18 cellular contexts compared by ENCODE assay signal in the genomic region with DNA sequence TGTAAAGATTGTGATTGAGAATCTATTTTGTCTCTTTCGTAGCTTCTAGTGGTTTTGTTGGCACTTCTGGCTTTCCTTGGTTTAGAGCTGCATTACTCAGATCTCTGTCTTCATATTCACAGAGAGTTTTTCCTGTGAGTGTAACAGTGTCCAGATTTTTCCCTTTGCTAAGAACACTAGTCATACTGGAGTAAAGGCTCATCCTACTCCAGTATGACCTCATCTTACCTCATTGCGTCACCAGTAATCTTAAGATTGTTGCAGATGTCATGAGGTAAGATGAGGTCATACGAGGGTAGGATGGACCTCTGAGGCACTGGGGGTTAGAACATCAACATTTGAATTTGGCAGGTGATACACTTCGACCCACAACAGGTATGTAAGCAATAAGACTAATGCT.
"Had no signal": no experiment of that assay in that cellular context is flagged by ENCODE, and none has a peak within 500 bp of the region (broad histone marks: within the 10 kb centered on the region; RNA-seq: fewer than 3 reads in every experiment).

No MANE protein-coding gene starts in this region.

- H3K4me3 ChIP-seq: cardiac muscle cell, colonic mucosa, lung, right atrium auricular region, smooth muscle cell, transverse colon had no signal

- H3K27ac ChIP-seq: cardiac muscle cell, colonic mucosa, foreskin keratinocyte, right atrium auricular region, transverse colon had no signal

- H3K36me3 ChIP-seq: cardiac muscle cell, colonic mucosa, right atrium auricular region, transverse colon had no signal

- FAIRE-seq: astrocyte, endothelial cell of umbilical vein had no signal

- ATAC-seq: activated CD4-positive, CD25-positive, alpha-beta regulatory T cell treated with anti-CD3 and anti-CD28 coated beads, Interleukin-2, amount 50 U/mL, for 24 hours; activated CD8-positive, alpha-beta memory T cell treated with anti-CD3 and anti-CD28 coated beads, Interleukin-2, amount 10 ng/mL, durations not matched to agents 7 days and 5 days; foreskin keratinocyte; left colon; naive thymus-derived CD8-positive, alpha-beta T cell; stimulated activated effector memory CD8-positive, alpha-beta T cell treated with anti-CD3 and anti-CD28 coated beads, Interleukin-12 subunit alpha, Interleukin-12 subunit beta, amount 100 ng/mL, for 72 hours had no signal

- H3K27me3 ChIP-seq: cardiac muscle cell, colonic mucosa, foreskin keratinocyte, right atrium auricular region, transverse colon had no signal

- H3K4me1 ChIP-seq: colonic mucosa, foreskin keratinocyte, right atrium auricular region, transverse colon had no signal

- H3K27me3 Mint-ChIP-seq: activated CD8-positive, alpha-beta memory T cell treated with anti-CD3 and anti-CD28 coated beads, Interleukin-2, amount 10 ng/mL, durations not matched to agents 7 days and 5 days; activated naive CD8-positive, alpha-beta T cell treated with anti-CD3 and anti-CD28 coated beads, Interleukin-2, amount 10 ng/mL, durations not matched to agents 7 days and 5 days; activated T-cell treated with anti-CD3 and anti-CD28 coated beads, Interleukin-2, amount 50 U/mL, for 24 hours; naive thymus-derived CD8-positive, alpha-beta T cell had no signal

- H3K4me2 ChIP-seq: smooth muscle cell had no signal

- H3K4me3 Mint-ChIP-seq: activated CD8-positive, alpha-beta memory T cell treated with anti-CD3 and anti-CD28 coated beads, Interleukin-2, amount 10 ng/mL, durations not matched to agents 7 days and 5 days; activated naive CD8-positive, alpha-beta T cell treated with anti-CD3 and anti-CD28 coated beads, Interleukin-2, amount 10 ng/mL, durations not matched to agents 7 days and 5 days; activated T-cell treated with anti-CD3 and anti-CD28 coated beads, Interleukin-2, amount 50 U/mL, for 24 hours; naive thymus-derived CD8-positive, alpha-beta T cell; stimulated activated effector memory CD8-positive, alpha-beta T cell treated with anti-CD3 and anti-CD28 coated beads, Interleukin-12 subunit alpha, Interleukin-12 subunit beta, amount 100 ng/mL, for 72 hours had no signal

- H3K9me3 ChIP-seq: colonic mucosa, transverse colon had no signal

- H3K4me1 Mint-ChIP-seq: activated CD8-positive, alpha-beta memory T cell treated with anti-CD3 and anti-CD28 coated beads, Interleukin-2, amount 10 ng/mL, durations not matched to agents 7 days and 5 days; activated naive CD8-positive, alpha-beta T cell treated with anti-CD3 and anti-CD28 coated beads, Interleukin-2, amount 10 ng/mL, durations not matched to agents 7 days and 5 days; stimulated activated effector memory CD8-positive, alpha-beta T cell treated with anti-CD3 and anti-CD28 coated beads, Interleukin-12 subunit alpha, Interleukin-12 subunit beta, amount 100 ng/mL, for 72 hours had no signal

- DNase-seq: activated CD4-positive, alpha-beta T cell treated with anti-CD3 and anti-CD28 coated beads, Interleukin-2, amount 50 U/mL, for 48 hours; activated CD8-positive, alpha-beta memory T cell treated with anti-CD3 and anti-CD28 coated beads, Interleukin-2, amount 10 ng/mL, durations not matched to agents 7 days and 5 days; activated naive CD8-positive, alpha-beta T cell treated with anti-CD3 and anti-CD28 coated beads, Interleukin-2, amount 10 ng/mL, durations not matched to agents 7 days and 5 days; activated T-cell treated with anti-CD3 and anti-CD28 coated beads, Interleukin-2, amount 50 U/mL, for 24 hours; colonic mucosa; effector CD4-positive, alpha-beta T cell; left colon; naive thymus-derived CD8-positive, alpha-beta T cell; transverse colon had no signal

- H3K27ac Mint-ChIP-seq: activated CD8-positive, alpha-beta memory T cell treated with anti-CD3 and anti-CD28 coated beads, Interleukin-2, amount 10 ng/mL, durations not matched to agents 7 days and 5 days; activated naive CD8-positive, alpha-beta T cell treated with anti-CD3 and anti-CD28 coated beads, Interleukin-2, amount 10 ng/mL, durations not matched to agents 7 days and 5 days; activated T-cell treated with anti-CD3 and anti-CD28 coated beads, Interleukin-2, amount 50 U/mL, for 24 hours; naive thymus-derived CD8-positive, alpha-beta T cell; stimulated activated effector memory CD8-positive, alpha-beta T cell treated with anti-CD3 and anti-CD28 coated beads, Interleukin-12 subunit alpha, Interleukin-12 subunit beta, amount 100 ng/mL, for 72 hours had no signal

- H3K9me3 Mint-ChIP-seq: activated T-cell treated with anti-CD3 and anti-CD28 coated beads, Interleukin-2, amount 50 U/mL, for 24 hours; stimulated activated effector memory CD8-positive, alpha-beta T cell treated with anti-CD3 and anti-CD28 coated beads, Interleukin-12 subunit alpha, Interleukin-12 subunit beta, amount 100 ng/mL, for 72 hours had no signal

- H3K36me3 Mint-ChIP-seq: activated CD8-positive, alpha-beta memory T cell treated with anti-CD3 and anti-CD28 coated beads, Interleukin-2, amount 10 ng/mL, durations not matched to agents 7 days and 5 days; stimulated activated effector memory CD8-positive, alpha-beta T cell treated with anti-CD3 and anti-CD28 coated beads, Interleukin-12 subunit alpha, Interleukin-12 subunit beta, amount 100 ng/mL, for 72 hours had no signal
